In the genomic region with DNA sequence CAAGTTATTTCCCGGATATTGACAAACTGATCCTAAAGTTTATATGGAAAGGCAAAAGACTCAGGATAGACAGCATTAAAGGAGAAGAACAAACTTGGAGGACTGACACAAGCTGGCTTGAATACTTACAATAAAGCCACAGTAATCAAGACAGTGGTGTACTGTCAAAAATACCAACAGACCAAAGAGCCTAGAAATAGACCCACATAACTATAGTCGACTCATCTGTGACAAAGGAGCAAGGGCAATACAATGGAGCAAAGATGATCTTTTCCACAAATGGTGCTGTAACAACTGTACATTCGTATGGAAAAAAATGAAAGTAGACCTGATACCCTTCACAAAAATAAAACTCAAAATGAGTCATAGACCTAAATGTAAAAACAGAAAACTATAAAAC, we compare ENCODE assay signal across 20 cellular contexts. TPM values are rescaled to one million over a fixed set of nuclear protein-coding genes. Genes with fewer than 3 reads are reported as not detected.
DNase-seq lines count a peak whose midpoint lies in the region; ATAC-seq lines count a peak whose summit lies in the region.
"Had no signal": no experiment of that assay in that cellular context is flagged by ENCODE, and none has a peak within 500 bp of the region (broad histone marks: within the 10 kb centered on the region; RNA-seq: fewer than 3 reads in every experiment).

No MANE protein-coding gene starts in this region.

- no peaks in the 10 kb centered on the region for H3K27me3 Mint-ChIP-seq in activated naive CD8-positive, alpha-beta T cell treated with anti-CD3 and anti-CD28 coated beads, Interleukin-2, amount 50 U/mL, for 24 hours
- H3K27me3 Mint-ChIP-seq in activated naive CD8-positive, alpha-beta T cell treated with anti-CD3 and anti-CD28 coated beads for 36 hours = no peaks in the 10 kb centered on the region
- H3K27me3 Mint-ChIP-seq: B cell had no signal

- ATAC-seq in activated naive CD8-positive, alpha-beta T cell treated with anti-CD3 and anti-CD28 coated beads, Interleukin-2, amount 50 U/mL, for 24 hours = peak; percentile 20
- ATAC-seq in GM18517 (IDR thresholded peaks at IDR 0.05; ENCODE audit: unreplicated experiment) = no peak
- ATAC-seq: Panc1 had no signal

- H3K4me3 Mint-ChIP-seq in activated naive CD8-positive, alpha-beta T cell treated with anti-CD3 and anti-CD28 coated beads, Interleukin-2, amount 50 U/mL, for 24 hours = no peak overlapping the region
- no peak overlapping the region for H3K4me3 Mint-ChIP-seq in activated naive CD8-positive, alpha-beta T cell treated with anti-CD3 and anti-CD28 coated beads for 36 hours
- H3K4me3 Mint-ChIP-seq: B cell had no signal

- no peak for DNase-seq in activated naive CD8-positive, alpha-beta T cell treated with anti-CD3 and anti-CD28 coated beads, Interleukin-2, amount 50 U/mL, for 24 hours
- no peak for DNase-seq in activated naive CD8-positive, alpha-beta T cell treated with anti-CD3 and anti-CD28 coated beads for 36 hours
- DNase-seq in LHCN-M2 (ENCODE audit: low read depth) (peak; percentile 52), glomerular visceral epithelial cell (ENCODE audit: extremely low spot score) (peak; percentile 23), renal cortical epithelial cell (ENCODE audit: low read depth) (peak; percentile 36), ecto neural progenitor cell (ENCODE audit: low spot score) (no peak), DMS79 (lab: John Stamatoyannopoulos, UW) (no peak)
- DNase-seq: DMS79 treated with DMSO at 0.1 percent for 48 hours; H7; NCI-H1092 treated with DMSO at 0.1 percent for 48 hours; NCI-H146; NCI-H2029; NCI-H226; NCI-H510A treated with DMSO at 0.1 percent for 48 hours; NCI-H774; NK-92 treated with Interleukin-12 subunit alpha and Interleukin-12 subunit beta, amount 100 ng/mL, for 24 hours; SIG-M5 had no signal

- no peak overlapping the region for H3K27ac Mint-ChIP-seq in activated naive CD8-positive, alpha-beta T cell treated with anti-CD3 and anti-CD28 coated beads, Interleukin-2, amount 50 U/mL, for 24 hours
- H3K27ac Mint-ChIP-seq in activated naive CD8-positive, alpha-beta T cell treated with anti-CD3 and anti-CD28 coated beads for 36 hours = no peak overlapping the region
- H3K27ac Mint-ChIP-seq: B cell had no signal

- peaks cover 4% of the 10 kb centered on the region for H3K36me3 Mint-ChIP-seq in activated naive CD8-positive, alpha-beta T cell treated with anti-CD3 and anti-CD28 coated beads, Interleukin-2, amount 50 U/mL, for 24 hours (ENCODE audit: low read depth)
- H3K36me3 Mint-ChIP-seq in activated naive CD8-positive, alpha-beta T cell treated with anti-CD3 and anti-CD28 coated beads for 36 hours = peaks cover 17% of the 10 kb centered on the region

- no peaks in the 10 kb centered on the region for H3K9me3 Mint-ChIP-seq in activated naive CD8-positive, alpha-beta T cell treated with anti-CD3 and anti-CD28 coated beads, Interleukin-2, amount 50 U/mL, for 24 hours
- H3K9me3 Mint-ChIP-seq in activated naive CD8-positive, alpha-beta T cell treated with anti-CD3 and anti-CD28 coated beads for 36 hours = no peaks in the 10 kb centered on the region

- peaks cover 27% of the 10 kb centered on the region for H3K4me1 Mint-ChIP-seq in activated naive CD8-positive, alpha-beta T cell treated with anti-CD3 and anti-CD28 coated beads, Interleukin-2, amount 50 U/mL, for 24 hours
- peaks cover 24% of the 10 kb centered on the region for H3K4me1 Mint-ChIP-seq in activated naive CD8-positive, alpha-beta T cell treated with anti-CD3 and anti-CD28 coated beads for 36 hours

RNA-seq across cellular contexts. Expression of a gene that starts 46.0 kb away (rescaled TPM):
- total RNA-seq in activated naive CD8-positive, alpha-beta T cell treated with anti-CD3 and anti-CD28 coated beads for 36 hours = 10 to 100 TPM; 18.1 to 18.4 TPM
- 47.8 and 48.8 TPM in 2 replicates for total RNA-seq in LHCN-M2 (2014; rRNA removed)
- 70.1 TPM for polyA plus RNA-seq in LHCN-M2 (2012)
- 35.9 and 68.7 TPM in 2 replicates for total RNA-seq in renal cortical epithelial cell

Comparison
In these comparisons a context has a peak if more than half of its experiments do, and no peak if none do; other contexts are left out.
1. DNase-seq: peak in LHCN-M2 (single experiment), glomerular visceral epithelial cell (single experiment) and renal cortical epithelial cell (single experiment); none in activated naive CD8-positive, alpha-beta T cell treated with anti-CD3 and anti-CD28 coated beads, Interleukin-2, amount 50 U/mL, for 24 hours (single experiment), activated naive CD8-positive, alpha-beta T cell treated with anti-CD3 and anti-CD28 coated beads for 36 hours (single experiment), ecto neural progenitor cell (single experiment) and DMS79 (single experiment).